9 cellular contexts compared by ENCODE assay signal in genomic region chr7:87564290-87564963, GRCh38. TPM values are rescaled to one million over a fixed set of nuclear protein-coding genes. Genes with fewer than 3 reads are reported as not detected.
DNase-seq lines count a peak whose midpoint lies in the region; ATAC-seq and TF ChIP-seq lines count a peak whose summit lies in the region.
"Had no signal": no experiment of that assay in that cellular context is flagged by ENCODE, and none has a peak within 500 bp of the region (broad histone marks: within the 10 kb centered on the region; RNA-seq: fewer than 3 reads in every experiment).

No MANE protein-coding gene starts in this region.

- no peak overlapping the region for H3K4me3 Mint-ChIP-seq in CD8-positive, alpha-beta T cell

- no peaks in the 10 kb centered on the region for H3F3A ChIP-seq in PC-9 (ENCODE audit: insufficient read depth, low read depth)

- no peaks in the 10 kb centered on the region for H3K27me3 Mint-ChIP-seq in CD8-positive, alpha-beta T cell (ENCODE audit: low read depth)

- no peak overlapping the region for H2BK15ac ChIP-seq in neuronal stem cell (ENCODE audit: low read length)

- no peaks in the 10 kb centered on the region for H3K9me2 ChIP-seq in PC-9 (ENCODE audit: insufficient read depth)

- no peak overlapping the region for H3K4me3 ChIP-seq in CD8-positive, alpha-beta T cell (ENCODE audit: low read depth, low read length)
- H3K4me3 ChIP-seq in PC-9 (no peak overlapping the region), neuronal stem cell (ENCODE audit: low read length in 2 of 2) (no peak overlapping the region)
- H3K4me3 ChIP-seq: SJSA1 had no signal

- H3K36me3 ChIP-seq in CD8-positive, alpha-beta T cell (ENCODE audit: insufficient read depth, low read length): peaks cover 3% of the 10 kb centered on the region
- no peaks in the 10 kb centered on the region for H3K36me3 ChIP-seq in PC-9 (ENCODE audit: low read depth)
- peaks cover 0 to 19% of the 10 kb centered on the region in 2 donors for H3K36me3 ChIP-seq in neuronal stem cell (replicated peaks in 1 of 2; ENCODE audit: control insufficient read depth in 2 of 2, insufficient read depth in 2 of 2, low read length in 2 of 2)
- H3K36me3 ChIP-seq: SJSA1 had no signal

- H2AFZ ChIP-seq in PC-9 (no peak overlapping the region), neuronal stem cell (ENCODE audit: low read length) (peak overlapping the region; percentile 15)

- no peak overlapping the region for H3K4me2 ChIP-seq in PC-9
- no peak overlapping the region for H3K4me2 ChIP-seq in neuronal stem cell (ENCODE audit: insufficient read depth, low read length, poor library complexity, severe bottlenecking)

- H4K8ac ChIP-seq in neuronal stem cell (ENCODE audit: low read depth, low read length): no peak overlapping the region

- H2AK5ac ChIP-seq in neuronal stem cell (ENCODE audit: low read depth, low read length): no peak overlapping the region

- peaks cover 61% of the 10 kb centered on the region for H3K36me3 Mint-ChIP-seq in CD8-positive, alpha-beta T cell

- no peaks in the 10 kb centered on the region for H3K9me3 Mint-ChIP-seq in CD8-positive, alpha-beta T cell

- H3K27me3 ChIP-seq in CD8-positive, alpha-beta T cell (ENCODE audit: insufficient read depth, low read length): no peaks in the 10 kb centered on the region
- H3K27me3 ChIP-seq in PC-9 (ENCODE audit: insufficient read depth, low read depth): no peaks in the 10 kb centered on the region
- H3K27me3 ChIP-seq in neuronal stem cell (ENCODE audit: control insufficient read depth in 3 of 3, insufficient read depth in 3 of 3, low read depth in 1 of 3, low read length in 3 of 3): no peaks in the 10 kb centered on the region
- H3K27me3 ChIP-seq: SJSA1 had no signal

- intact Hi-C loops in CD8-positive, alpha-beta T cell (cut with DNase I, micrococcal nuclease): loop anchor here in 1 of 2 experiments (2.0 to 5.0 kb wide), 2 partner anchors 36 to 63 kb away; partner anchors contain the start of genes ABCB1 and RUNDC3B
- intact Hi-C loops in PC-9 (cut with micrococcal nuclease; ENCODE audit: unreplicated experiment): loop anchor here (5.0 kb wide), 1 partner anchor 57 kb away; no protein-coding TSS in a partner anchor

- no peaks in the 10 kb centered on the region for H4K20me1 ChIP-seq in PC-9 (ENCODE audit: insufficient read depth)

- H3K79me1 ChIP-seq in neuronal stem cell (ENCODE audit: low read depth, low read length): no peaks in the 10 kb centered on the region

- no peak overlapping the region for H3K4ac ChIP-seq in neuronal stem cell (ENCODE audit: low read length)

- POLR2A ChIA-PET in CD8-positive, alpha-beta T cell (lab: Charles Lee): no interaction called here
- POLR2A ChIA-PET in PC-9 (lab: Charles Lee; ENCODE audit: unreplicated experiment): no interaction called here

- H2BK5ac ChIP-seq in neuronal stem cell (ENCODE audit: low read length): no peak overlapping the region

- H3K79me2 ChIP-seq in PC-9 (ENCODE audit: low read depth): no peaks in the 10 kb centered on the region

- no peak overlapping the region for H4K91ac ChIP-seq in neuronal stem cell (ENCODE audit: low read depth, low read length, poor library complexity)

- no peak overlapping the region for H2BK12ac ChIP-seq in neuronal stem cell (ENCODE audit: low read length)

- no peak overlapping the region for H3K23ac ChIP-seq in neuronal stem cell (ENCODE audit: low read depth, low read length, poor library complexity)

- peaks cover 3% of the 10 kb centered on the region for H3K4me1 ChIP-seq in CD8-positive, alpha-beta T cell (ENCODE audit: insufficient read depth, low read length)
- H3K4me1 ChIP-seq in PC-9 (replicated peaks; ENCODE audit: insufficient read depth) (no peaks in the 10 kb centered on the region), neuronal stem cell (ENCODE audit: control insufficient read depth in 2 of 2, insufficient read depth in 1 of 2, low read depth in 1 of 2, low read length in 2 of 2) (no peaks in the 10 kb centered on the region)

- H3K27ac ChIP-seq in CD8-positive, alpha-beta T cell (ENCODE audit: low read depth, low read length): no peak overlapping the region
- H3K27ac ChIP-seq in PC-9: no peak overlapping the region
- no peak overlapping the region for H3K27ac ChIP-seq in neuronal stem cell (replicated peaks; ENCODE audit: low read length)
- H3K27ac ChIP-seq: SJSA1 had no signal

- CTCF ChIA-PET in CD8-positive, alpha-beta T cell (lab: Charles Lee): interaction anchor here (0.6 to 1.5 kb wide), 3 partner anchors 11 to 32 kb away, joined by 3 to 7 read pairs (median 5); no protein-coding TSS in a partner anchor
- CTCF ChIA-PET in PC-9 (lab: Charles Lee): no interaction called here

- no peaks in the 10 kb centered on the region for H3K9me3 ChIP-seq in CD8-positive, alpha-beta T cell (ENCODE audit: low read length)
- H3K9me3 ChIP-seq in PC-9 (ENCODE audit: insufficient read depth, low read depth) (no peaks in the 10 kb centered on the region), neuronal stem cell (replicated peaks in 1 of 2; ENCODE audit: control insufficient read depth in 2 of 2, insufficient read depth in 1 of 2, low read depth in 1 of 2, low read length in 2 of 2) (no peaks in the 10 kb centered on the region)
- H3K9me3 ChIP-seq: SJSA1 had no signal

- no TSS peak for BruUV-seq in PC-9 (replicated peaks; lab: Mats Ljungman, UMichigan)

- no peak overlapping the region for H3K14ac ChIP-seq in neuronal stem cell (ENCODE audit: low read length)

- H3K27ac Mint-ChIP-seq in CD8-positive, alpha-beta T cell: no peak overlapping the region

- WGBS in neuronal stem cell (ENCODE audit: extremely low coverage in 2 of 2, insufficient read length in 2 of 2, insufficient replicate concordance in 1 of 2), 2 donors: no CpG with 5 or more reads among the region's 3 CpGs

- H3K4me1 Mint-ChIP-seq in CD8-positive, alpha-beta T cell (ENCODE audit: low read depth): peaks cover 10% of the 10 kb centered on the region

- TF ChIP-seq CTCF in CD8-positive, alpha-beta T cell (IDR thresholded peaks at IDR 0.05): peak; percentile 22
- peak; percentile 58; the same call in 1 of the 2 replicates for TF ChIP-seq CTCF in PC-9 (conservative IDR thresholded peaks at IDR 0.05)

- no peak for ATAC-seq in CD8-positive, alpha-beta T cell
- ATAC-seq in GM18858 (IDR thresholded peaks at IDR 0.05; ENCODE audit: unreplicated experiment): peak; percentile 92
- peak; percentile 75 for ATAC-seq in HG02981 (IDR thresholded peaks at IDR 0.05; ENCODE audit: unreplicated experiment)

- no peak overlapping the region for H3K9ac ChIP-seq in neuronal stem cell (ENCODE audit: low read depth, low read length, poor library complexity)

- no peak overlapping the region for H2BK120ac ChIP-seq in neuronal stem cell (ENCODE audit: low read depth, low read length)

- H3K18ac ChIP-seq in neuronal stem cell (ENCODE audit: low read length): no peak overlapping the region

- DNase-seq in CD8-positive, alpha-beta T cell: peak in 5 of 7 experiments; percentile 3 to 59 (median 11)
- DNase-seq in PC-9: peak in 1 of 2 experiments; percentile 36
- DNase-seq in dermis blood vessel endothelial cell: peak; percentile 31
- peak; percentile 9 for DNase-seq in neuronal stem cell (ENCODE audit: low spot score)
- no peak for DNase-seq in NCI-H2029 (lab: John Stamatoyannopoulos, UW)
- no peak for DNase-seq in NCI-H2196 (lab: John Stamatoyannopoulos, UW; ENCODE audit: unreplicated experiment)

RNA-seq across cellular contexts. Expression of gene ABCB1, which starts 36.3 kb away (rescaled TPM):
- total RNA-seq in CD8-positive, alpha-beta T cell: 10 to 100 TPM; 38.4 to 40.0 TPM
- total RNA-seq in PC-9 (2021) (not detected in 2 replicates), dermis blood vessel endothelial cell (4.6 and 16.2 TPM in 2 replicates)
- 0.15 TPM for polyA plus RNA-seq in neuronal stem cell (2013, experiment 1 of 2)
- 0.14 TPM for polyA plus RNA-seq in neuronal stem cell (2013, experiment 2 of 2)

Comparison
In these comparisons a context has a peak if more than half of its experiments do, and no peak if none do; other contexts are left out.
1. DNase-seq: peak in CD8-positive, alpha-beta T cell (5 of 7), dermis blood vessel endothelial cell (single experiment) and neuronal stem cell (single experiment); none in NCI-H2029 (single experiment) and NCI-H2196 (single experiment).